ENCODE assay signal across 12 cellular contexts in genomic region chrX:13551610-13552009, GRCh38. TPM values are rescaled to one million over a fixed set of nuclear protein-coding genes. Genes with fewer than 3 reads are reported as not detected.
"Had no signal": no experiment of that assay in that cellular context is flagged by ENCODE, and none has a peak within 500 bp of the region (broad histone marks: within the 10 kb centered on the region; RNA-seq: fewer than 3 reads in every experiment).

No MANE protein-coding gene starts in this region.

- H2AFZ ChIP-seq: GM23248 had no signal

- H3K4me3 ChIP-seq: GM23248, HAP-1 had no signal

- H3K36me3 ChIP-seq: HAP-1 had no signal

- H3K9ac ChIP-seq: GM23248 had no signal

- FAIRE-seq: HepG2 had no signal

- DNase-seq: GM23248, GOT3, H7, HFFc6, KG1 had no signal

- H3K27ac ChIP-seq: GM23248, HL-60 had no signal

- H3K4me1 ChIP-seq: HAP-1 had no signal

- H3K9me3 ChIP-seq: HAP-1 had no signal

- ATAC-seq: HCT116, HepG2 had no signal

RNA-seq across cellular contexts. Expression of gene EGFL6, which starts 17.8 kb away (rescaled TPM):
- total RNA-seq: GM23248, H4, HepG2, HFFc6, HT1080 had no signal
- polyA plus RNA-seq: GM23248, HepG2, IgD-negative memory B cell had no signal
